ENCODE assay signal across 13 cellular contexts in genomic region chr15:100570282-100570681, GRCh38. TPM values are rescaled to one million over a fixed set of nuclear protein-coding genes. Genes with fewer than 3 reads are reported as not detected.
DNase-seq lines count a peak whose midpoint lies in the region; ATAC-seq and TF ChIP-seq lines count a peak whose summit lies in the region.
"Had no signal": no experiment of that assay in that cellular context is flagged by ENCODE, and none has a peak within 500 bp of the region (broad histone marks: within the 10 kb centered on the region; RNA-seq: fewer than 3 reads in every experiment).

No MANE protein-coding gene starts in this region.

- no peaks in the 10 kb centered on the region for H3K27me3 Mint-ChIP-seq in effector memory CD8-positive, alpha-beta T cell

- no peaks in the 10 kb centered on the region for H3K4me1 Mint-ChIP-seq in effector memory CD8-positive, alpha-beta T cell (ENCODE audit: low read depth in 2 of 2)

- H2BK20ac ChIP-seq in IMR-90 (ENCODE audit: low read depth, low read length): no peak overlapping the region

- no peak overlapping the region for H2AK9ac ChIP-seq in IMR-90 (replicated peaks; ENCODE audit: low read depth, low read length, poor library complexity)

- H3K79me1 ChIP-seq in IMR-90 (ENCODE audit: low read depth in 1 of 2, low read length in 2 of 2): no peaks in the 10 kb centered on the region; a peak in 2 of 4 replicates

- H3K36me3 ChIP-seq in IMR-90 (ENCODE audit: control insufficient read depth, insufficient read depth, low read length) (peaks cover 8% of the 10 kb centered on the region), mucosa of descending colon (ENCODE audit: low read depth) (no peaks in the 10 kb centered on the region)
- H3K36me3 ChIP-seq: pancreas had no signal

- H3K9me3 ChIP-seq in IMR-90 (ENCODE audit: control insufficient read depth, insufficient read depth, low read length) (no peaks in the 10 kb centered on the region), mucosa of descending colon (no peaks in the 10 kb centered on the region)
- H3K9me3 ChIP-seq: pancreas had no signal

- no peak for TF ChIP-seq RAD21 in IMR-90 (IDR thresholded peaks at IDR 0.05; ENCODE audit: low read length)

- no peak overlapping the region for H2BK5ac ChIP-seq in IMR-90 (ENCODE audit: low read depth, low read length, poor library complexity, severe bottlenecking)

- TF ChIP-seq CTCF in IMR-90 (conservative IDR thresholded peaks at IDR 0.05; ENCODE audit: low read depth, low read length) (no peak), mucosa of descending colon (IDR thresholded peaks at IDR 0.05) (no peak)

- dilution Hi-C loops in IMR-90 (cut with HindIII; ENCODE audit: low sequenced_read_pairs, unreplicated experiment): no loop called here

- no peak overlapping the region for H4K91ac ChIP-seq in IMR-90 (ENCODE audit: insufficient read depth, low read depth, low read length)

- CTCF ChIA-PET in IMR-90 (lab: Yijun Ruan, JAX): no interaction called here

- H3K9ac ChIP-seq in IMR-90 (ENCODE audit: low read depth, low read length): no peak overlapping the region

- intact Hi-C loops in IMR-90 (cut with micrococcal nuclease): no loop called here
- intact Hi-C loops in mucosa of descending colon (cut with DNase I, micrococcal nuclease): no loop called here

- DNase-seq in ELR (ENCODE audit: low read depth) (peak; percentile 12), IMR-90 (peak; percentile 5), NCI-H524 (lab: John Stamatoyannopoulos, UW) (no peak), mucosa of descending colon (no peak)
- no peak for DNase-seq in effector memory CD8-positive, alpha-beta T cell
- DNase-seq: DMS153; NCI-H2029; pancreas; stimulated activated CD4-positive, alpha-beta T cell treated with anti-CD3 and anti-CD28 coated beads, Interleukin-4, amount 100 ng/mL, for 24 hours had no signal

- in situ Hi-C loops in IMR-90 (cut with MboI; ENCODE audit: low sequenced_read_pairs): no loop called here

- no peaks in the 10 kb centered on the region for H3K27me3 ChIP-seq in IMR-90 (ENCODE audit: control insufficient read depth, insufficient read depth, low read length)
- H3K27me3 ChIP-seq: pancreas had no signal

- no CpG with 5 or more reads among the region's 3 CpGs for WGBS in IMR-90 (ENCODE audit: extremely low coverage in 2 of 2, insufficient read length in 1 of 2), 2 experiments

- H3K4me1 ChIP-seq in IMR-90 (ENCODE audit: control insufficient read depth, insufficient read depth, low read length) (0 out of 2 replicates have a peak, but pooled peaks cover 2% of the 10 kb centered on the region), mucosa of descending colon (ENCODE audit: low read depth) (no peaks in the 10 kb centered on the region)
- H3K4me1 ChIP-seq: pancreas had no signal

- H3K36me3 Mint-ChIP-seq in effector memory CD8-positive, alpha-beta T cell (ENCODE audit: insufficient read depth): peaks cover 50% of the 10 kb centered on the region

- H3K27ac Mint-ChIP-seq in effector memory CD8-positive, alpha-beta T cell: peak overlapping the region; percentile 31 to 78

- no peak overlapping the region for H2AK5ac ChIP-seq in IMR-90 (ENCODE audit: low read depth, low read length)

- H3K9me1 ChIP-seq in IMR-90 (ENCODE audit: insufficient read depth, low read length): no peaks in the 10 kb centered on the region

- no peak overlapping the region for H3K27ac ChIP-seq in IMR-90 (ENCODE audit: insufficient read depth, low read length)
- H3K27ac ChIP-seq: pancreas, VCaP had no signal

- H3K4me3 ChIP-seq in IMR-90 (ENCODE audit: insufficient read depth, low read depth, low read length) (no peak overlapping the region), mucosa of descending colon (no peak overlapping the region)
- H3K4me3 ChIP-seq: pancreas had no signal

- ATAC-seq in GM21390 (IDR thresholded peaks at IDR 0.05; ENCODE audit: unreplicated experiment) (peak; percentile 22), IMR-90 (ENCODE audit: low read depth) (0 out of 2 replicates have a peak, but pooled peaks have one; percentile 27), mucosa of descending colon (no peak), HG02763 (IDR thresholded peaks at IDR 0.05; ENCODE audit: unreplicated experiment) (no peak)
- ATAC-seq in effector memory CD8-positive, alpha-beta T cell (replicated peaks): no peak
- ATAC-seq: pancreas had no signal

- no TSS peak for BruUV-seq in IMR-90 (replicated peaks; lab: Mats Ljungman, UMichigan)

- POLR2A ChIA-PET in IMR-90 (lab: Charles Lee; ENCODE audit: unreplicated experiment): no interaction called here

- H3K56ac ChIP-seq in IMR-90 (ENCODE audit: extremely low read depth, insufficient read depth, low read length): no peak overlapping the region

- no peak overlapping the region for H3K18ac ChIP-seq in IMR-90 (ENCODE audit: low read depth, low read length)

- H4K20me1 ChIP-seq in IMR-90 (ENCODE audit: insufficient read depth, low read length): no peaks in the 10 kb centered on the region

- no peak overlapping the region for H2AFZ ChIP-seq in IMR-90 (replicated peaks; ENCODE audit: low read length, poor library complexity)

- no peak overlapping the region for H3K14ac ChIP-seq in IMR-90 (replicated peaks; ENCODE audit: low read depth, low read length)

- H3K23ac ChIP-seq in IMR-90 (ENCODE audit: low read depth, low read length): no peak overlapping the region

- no peak overlapping the region for H2BK120ac ChIP-seq in IMR-90 (ENCODE audit: low read depth, low read length)

- no peak for TF ChIP-seq POLR2A in IMR-90 (IDR thresholded peaks at IDR 0.05; ENCODE audit: low read depth, low read length)

- no peak overlapping the region for H2BK15ac ChIP-seq in IMR-90 (ENCODE audit: low read depth, low read length)

- no peak overlapping the region for H4K5ac ChIP-seq in IMR-90 (ENCODE audit: low read depth, low read length)

- H4K8ac ChIP-seq in IMR-90 (ENCODE audit: low read depth in 2 of 2, low read length in 2 of 2): no peak overlapping the region

- no peaks in the 10 kb centered on the region for H3K9me3 Mint-ChIP-seq in effector memory CD8-positive, alpha-beta T cell

- H3K4ac ChIP-seq in IMR-90 (ENCODE audit: low read depth, low read length): no peak overlapping the region

- no peak overlapping the region for H3K4me3 Mint-ChIP-seq in effector memory CD8-positive, alpha-beta T cell

- H3K4me2 ChIP-seq in IMR-90 (ENCODE audit: low read depth, low read length): no peak overlapping the region

TF ChIP-seq in IMR-90, 13 proteins besides CTCF, POLR2A, EP300 and RAD21:
- TF ChIP-seq, protein P1, sequence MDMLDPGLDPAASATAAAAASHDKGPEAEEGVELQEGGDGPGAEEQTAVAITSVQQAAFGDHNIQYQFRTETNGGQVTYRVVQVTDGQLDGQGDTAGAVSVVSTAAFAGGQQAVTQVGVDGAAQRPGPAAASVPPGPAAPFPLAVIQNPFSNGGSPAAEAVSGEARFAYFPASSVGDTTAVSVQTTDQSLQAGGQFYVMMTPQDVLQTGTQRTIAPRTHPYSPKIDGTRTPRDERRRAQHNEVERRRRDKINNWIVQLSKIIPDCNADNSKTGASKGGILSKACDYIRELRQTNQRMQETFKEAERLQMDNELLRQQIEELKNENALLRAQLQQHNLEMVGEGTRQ (IDR thresholded peaks at IDR 0.05; ENCODE audit: low read depth, low read length): peak; percentile 88
- TF ChIP-seq CHD1 (IDR thresholded peaks at IDR 0.05; ENCODE audit: low read depth, low read length): no peak

RNA-seq across cellular contexts. Expression of gene LINS1, which starts 31.7 kb away (rescaled TPM):
- 10.6 and 14.7 TPM in 2 replicates for total RNA-seq in IMR-90 (2012; rRNA removed)
- 6.4 and 6.9 TPM in 2 replicates for polyA plus RNA-seq in IMR-90 (2012; rRNA removed)
- polyA plus RNA-seq in IMR-90 (2012; cell fraction: cytosol; rRNA removed): 0.99 and 1.4 TPM in 2 replicates
- 5.6 and 24.3 TPM in 2 replicates for polyA plus RNA-seq in IMR-90 (2012; cell fraction: nucleus; rRNA removed; ENCODE audit: low replicate concordance)
- total RNA-seq in mucosa of descending colon: 10 to 100 TPM; 18.6 to 32.0 (median 24.2) TPM

RNA-seq across cellular contexts. Expression of gene ASB7, which starts 32.1 kb away (rescaled TPM):
- 15.8 and 16.7 TPM in 2 replicates for total RNA-seq in IMR-90 (2012; rRNA removed)
- polyA plus RNA-seq in IMR-90 (2012; rRNA removed): 6.6 and 7.7 TPM in 2 replicates
- polyA plus RNA-seq in IMR-90 (2012; cell fraction: cytosol; rRNA removed): 3.5 and 5.6 TPM in 2 replicates
- 2.9 and 7.5 TPM in 2 replicates for polyA plus RNA-seq in IMR-90 (2012; cell fraction: nucleus; rRNA removed; ENCODE audit: low replicate concordance)
- total RNA-seq in mucosa of descending colon: 10 to 100 TPM; 20.1 to 23.5 (median 22.2) TPM

RNA-seq across cellular contexts. Expression of gene CERS3, which starts 41.5 kb away (rescaled TPM):
- total RNA-seq in IMR-90 (2012; rRNA removed) (not detected in 2 replicates), mucosa of descending colon (under 1 TPM in 1 of 3 donors, not detected in 2; 0.22 TPM)
- not detected in 2 replicates for polyA plus RNA-seq in IMR-90 (2012; rRNA removed)
- not detected in 2 replicates for polyA plus RNA-seq in IMR-90 (2012; cell fraction: cytosol; rRNA removed)
- not detected in 2 replicates for polyA plus RNA-seq in IMR-90 (2012; cell fraction: nucleus; rRNA removed; ENCODE audit: low replicate concordance)
- total RNA-seq: lung microvascular endothelial cell had no signal

Comparison
In these comparisons a context has a peak if more than half of its experiments do, and no peak if none do; other contexts are left out.
1. DNase-seq: peak in ELR (single experiment) and IMR-90 (single experiment); none in effector memory CD8-positive, alpha-beta T cell (0 of 3), NCI-H524 (0 of 2) and mucosa of descending colon (0 of 3).
2. ATAC-seq: peak in GM21390 (single experiment) and IMR-90 (single experiment); none in effector memory CD8-positive, alpha-beta T cell (single experiment), mucosa of descending colon (single experiment) and HG02763 (single experiment).